Comparison of ENCODE assay signal across 12 cellular contexts in the genomic region with DNA sequence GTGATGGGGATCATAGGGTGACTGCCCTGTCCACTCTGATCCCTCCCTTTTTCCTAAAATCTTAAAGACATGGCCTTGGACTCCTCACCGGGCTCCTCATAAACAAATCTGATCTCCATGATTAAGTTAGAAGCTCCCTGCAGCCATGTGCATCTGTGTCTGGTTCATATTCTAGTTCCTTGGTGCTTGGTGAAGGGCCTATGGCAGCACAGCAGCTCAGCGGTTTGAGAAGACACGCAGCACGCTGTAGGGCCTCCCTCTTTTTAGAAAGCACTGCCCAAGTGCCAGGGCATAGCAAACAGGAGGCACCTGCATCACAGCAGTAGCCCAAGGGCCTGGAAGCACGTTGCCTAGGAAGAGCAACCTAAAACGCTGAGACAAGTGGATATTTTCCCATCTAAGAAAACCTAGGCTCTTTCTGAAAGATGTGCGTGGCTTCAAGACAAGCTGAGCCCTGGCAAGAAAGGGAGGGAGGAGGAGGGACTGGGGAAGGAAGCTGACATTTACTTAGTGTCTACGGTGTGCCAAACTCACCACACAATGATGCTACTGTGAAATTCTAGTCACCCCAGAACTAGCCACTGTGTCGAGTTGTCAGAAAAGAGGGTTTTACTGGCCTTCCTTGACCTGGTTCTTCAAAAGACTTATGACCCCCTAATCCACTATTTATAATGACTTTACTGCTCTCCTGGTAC. TPM values are rescaled to one million over a fixed set of nuclear protein-coding genes. Genes with fewer than 3 reads are reported as not detected.
A peak's percentile ranks its signal among the peaks of the same experiment; 100 is the strongest.
DNase-seq lines count a peak whose midpoint lies in the region; ATAC-seq and TF ChIP-seq lines count a peak whose summit lies in the region.
"Had no signal": no experiment of that assay in that cellular context is flagged by ENCODE, and none has a peak within 500 bp of the region (broad histone marks: within the 10 kb centered on the region; RNA-seq: fewer than 3 reads in every experiment).

No MANE protein-coding gene starts in this region.

- peak overlapping the region; percentile 2; the same call in 1 of the 2 replicates for H3K9ac ChIP-seq in OCI-LY1 (ENCODE audit: low read length)
- no peak overlapping the region for H3K9ac ChIP-seq in mucosa of rectum (ENCODE audit: low read depth in 1 of 2, low read length in 2 of 2)

- H3K27me3 Mint-ChIP-seq in CD4-positive, alpha-beta memory T cell, result no peaks in the 10 kb centered on the region

- TF ChIP-seq CTCF in OCI-LY1 (IDR thresholded peaks at IDR 0.05; ENCODE audit: low read length), result no peak

- H3K4me1 Mint-ChIP-seq in CD4-positive, alpha-beta memory T cell, result peaks cover 18 to 47% (median 30%) of the 10 kb centered on the region in 4 donors

- intact Hi-C loops in CD4-positive, alpha-beta memory T cell (cut with micrococcal nuclease), result loop anchor here (2.0 kb wide), 1 partner anchor 13 kb away; no protein-coding TSS in a partner anchor

- no peaks in the 10 kb centered on the region for H3K9me3 ChIP-seq in CD4-positive, alpha-beta memory T cell (ENCODE audit: control insufficient read depth in 1 of 2, low read length in 2 of 2)
- no peaks in the 10 kb centered on the region for H3K9me3 ChIP-seq in OCI-LY1 (ENCODE audit: low read length)
- H3K9me3 ChIP-seq in mucosa of rectum (ENCODE audit: control insufficient read depth in 2 of 2, low read length in 2 of 2), result no peaks in the 10 kb centered on the region

- peak overlapping the region; percentile 52 to 94 (median 80) for H3K27ac Mint-ChIP-seq in CD4-positive, alpha-beta memory T cell

- H3K4me3 Mint-ChIP-seq in CD4-positive, alpha-beta memory T cell, result peak overlapping the region in 2 of 8 donors; percentile 5 to 39

- H2AFZ ChIP-seq in OCI-LY1 (ENCODE audit: low read length), result no peak overlapping the region

- peaks cover 15% of the 10 kb centered on the region for H3K36me3 ChIP-seq in CD4-positive, alpha-beta memory T cell (ENCODE audit: insufficient read depth, low read length)
- H3K36me3 ChIP-seq in OCI-LY1 (ENCODE audit: insufficient read depth, low read length) (peaks cover 14% of the 10 kb centered on the region), mucosa of rectum (ENCODE audit: control insufficient read depth in 2 of 2, insufficient read depth in 2 of 2, low read length in 2 of 2) (peaks cover 16 to 18% of the 10 kb centered on the region in 2 donors)

- no peaks in the 10 kb centered on the region for H3K9me3 Mint-ChIP-seq in CD4-positive, alpha-beta memory T cell

- no peaks in the 10 kb centered on the region for H3K27me3 ChIP-seq in CD4-positive, alpha-beta memory T cell (ENCODE audit: insufficient read depth, low read length)
- H3K27me3 ChIP-seq in OCI-LY1 (ENCODE audit: insufficient read depth, low read length) (no peaks in the 10 kb centered on the region), mucosa of rectum (ENCODE audit: control insufficient read depth in 2 of 2, insufficient read depth in 2 of 2, low read length in 2 of 2) (no peaks in the 10 kb centered on the region)

- no peaks in the 10 kb centered on the region for H3K79me2 ChIP-seq in OCI-LY1 (ENCODE audit: insufficient read depth, low read length)

- CTCF ChIA-PET in CD4-positive, alpha-beta memory T cell (lab: Charles Lee; ENCODE audit: partially characterized antibody), result interaction anchor here (0.7 to 1.7 kb wide), 6 partner anchors 10 to 49 kb away, joined by 3 to 10 read pairs (median 5); a partner anchor contains a TSS

- H3K4me1 ChIP-seq in CD4-positive, alpha-beta memory T cell (ENCODE audit: insufficient read depth, low read length), result peaks cover 32% of the 10 kb centered on the region
- H3K4me1 ChIP-seq in OCI-LY1 (ENCODE audit: insufficient read depth, low read length, severe bottlenecking) (peaks cover 36% of the 10 kb centered on the region), mucosa of rectum (ENCODE audit: control insufficient read depth in 2 of 2, insufficient read depth in 2 of 2, low read length in 2 of 2) (peaks cover 30 to 32% of the 10 kb centered on the region in 2 donors)

- peaks cover 4 to 30% of the 10 kb centered on the region in 2 donors for H3K36me3 Mint-ChIP-seq in CD4-positive, alpha-beta memory T cell

- no peaks in the 10 kb centered on the region for H3F3A ChIP-seq in OCI-LY1 (ENCODE audit: insufficient read depth, low read length)

- POLR2A ChIA-PET in CD4-positive, alpha-beta memory T cell (lab: Charles Lee; ENCODE audit: partially characterized antibody), result interaction anchor here (0.6 to 3.6 kb wide), 8 partner anchors 11 to 296 kb away, joined by 3 to 20 read pairs (median 4); a partner anchor contains a TSS

- no peaks in the 10 kb centered on the region for H3K9me2 ChIP-seq in OCI-LY1 (ENCODE audit: low read depth, low read length)

- DNase-seq in CD4-positive, alpha-beta memory T cell, result no peak
- no peak for DNase-seq in NK-92 treated with Interleukin-12 subunit alpha and Interleukin-12 subunit beta, amount 100 ng/mL, for 24 hours (lab: John Stamatoyannopoulos, UW)
- DNase-seq: amygdala had no signal

- no peak for TF ChIP-seq POLR2A in GM18505 (IDR thresholded peaks at IDR 0.05; ENCODE audit: borderline replicate concordance, extremely low read depth, insufficient read depth, insufficient read length)

- H4K20me1 ChIP-seq in OCI-LY1 (ENCODE audit: insufficient read depth, low read length), result no peaks in the 10 kb centered on the region

- ATAC-seq in GM19397 (IDR thresholded peaks at IDR 0.05; ENCODE audit: unreplicated experiment) (peak; percentile 18), GM18868 (IDR thresholded peaks at IDR 0.05; ENCODE audit: unreplicated experiment) (no peak), GM18505 (IDR thresholded peaks at IDR 0.05; ENCODE audit: unreplicated experiment) (no peak), HG03039 (IDR thresholded peaks at IDR 0.05; ENCODE audit: unreplicated experiment) (no peak)

- H3K27ac ChIP-seq in CD4-positive, alpha-beta memory T cell (ENCODE audit: low read depth, low read length), result no peak overlapping the region
- H3K27ac ChIP-seq in OCI-LY1 (ENCODE audit: low read depth, low read length, poor library complexity, severe bottlenecking) (peak overlapping the region; percentile 81), mucosa of rectum (ENCODE audit: low read depth in 2 of 2, low read length in 2 of 2) (peak overlapping the region; percentile 53 to 74)

- peak overlapping the region; percentile 2; the same call in 1 of the 2 replicates for H3K4me2 ChIP-seq in OCI-LY1 (ENCODE audit: low read length)

- no peak overlapping the region for H3K4me3 ChIP-seq in CD4-positive, alpha-beta memory T cell (ENCODE audit: low read length in 2 of 2)
- H3K4me3 ChIP-seq in OCI-LY1 (ENCODE audit: low read depth, low read length, poor library complexity, severe bottlenecking), result no peak overlapping the region
- H3K4me3 ChIP-seq in mucosa of rectum (ENCODE audit: low read length in 2 of 2), result peak overlapping the region in 1 of 2 donors; percentile 20

RNA-seq across cellular contexts. Expression of a gene that starts 14.9 kb away (rescaled TPM):
- 10 to 100 TPM; 84.9 to 88.3 TPM for total RNA-seq in CD4-positive, alpha-beta memory T cell
- polyA plus RNA-seq in CD4-positive, alpha-beta memory T cell, result 10 to 100 TPM; 33.6 to 38.5 TPM

RNA-seq across cellular contexts. Expression of a gene that starts 15.3 kb away (rescaled TPM):
- total RNA-seq in CD4-positive, alpha-beta memory T cell, result 100 to 1,000 TPM; 132 to 138 TPM
- polyA plus RNA-seq in CD4-positive, alpha-beta memory T cell, result 100 to 1,000 TPM; 152 to 179 TPM

RNA-seq across cellular contexts. Expression of a gene that starts 31.4 kb away (rescaled TPM):
- not detected for total RNA-seq in CD4-positive, alpha-beta memory T cell
- not detected for polyA plus RNA-seq in CD4-positive, alpha-beta memory T cell
- total RNA-seq: Daoy, myocyte had no signal

RNA-seq across cellular contexts. Expression of a gene that starts 32.0 kb away (rescaled TPM):
- 10 to 100 TPM; 70.4 to 73.1 TPM for total RNA-seq in CD4-positive, alpha-beta memory T cell
- polyA plus RNA-seq in CD4-positive, alpha-beta memory T cell, result 10 to 100 TPM; 63.0 to 66.2 TPM

RNA-seq across cellular contexts. Expression of a gene that starts 45.2 kb away (rescaled TPM):
- total RNA-seq in CD4-positive, alpha-beta memory T cell, result under 1 TPM; 0.23 to 0.39 TPM
- polyA plus RNA-seq in CD4-positive, alpha-beta memory T cell, result not detected
- total RNA-seq: Daoy, frontal cortex, myocyte had no signal
